11 cellular contexts compared by ENCODE assay signal in the genomic region with DNA sequence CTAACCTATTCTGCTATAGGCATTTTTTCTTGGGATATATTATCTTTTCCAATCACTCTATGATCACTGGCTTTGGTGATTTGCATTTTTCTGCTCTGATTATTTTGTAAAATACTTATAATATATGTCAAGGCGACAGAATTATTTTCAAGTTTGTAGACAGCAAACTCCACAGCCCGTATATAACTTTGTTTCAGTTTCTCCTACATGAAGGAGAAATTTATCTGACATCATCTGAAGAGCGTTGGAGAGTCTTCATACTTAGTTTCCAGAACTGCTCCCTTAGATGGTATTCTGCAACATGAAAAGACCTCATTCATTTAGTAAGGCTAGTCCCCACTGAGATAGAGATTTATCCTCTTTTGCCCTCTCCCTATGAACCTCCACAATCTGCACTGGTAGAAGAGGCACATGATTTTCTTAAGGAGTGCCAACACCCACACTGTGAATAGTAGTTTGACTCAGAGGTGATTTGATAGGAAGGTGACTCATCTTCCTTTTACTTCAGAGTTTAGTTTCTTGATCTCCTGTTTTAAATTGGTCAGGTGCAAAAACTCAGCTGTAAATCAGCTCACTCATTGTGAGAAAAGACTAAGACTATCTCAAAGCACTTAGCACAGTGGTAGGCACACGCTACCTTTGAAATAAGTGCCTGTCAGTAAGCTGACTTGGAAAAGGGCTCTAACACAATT.
DNase-seq lines count a peak whose midpoint lies in the region; ATAC-seq lines count a peak whose summit lies in the region.
"Had no signal": no experiment of that assay in that cellular context is flagged by ENCODE, and none has a peak within 500 bp of the region (broad histone marks: within the 10 kb centered on the region; RNA-seq: fewer than 3 reads in every experiment).

No MANE protein-coding gene starts in this region.

- no peak overlapping the region for H3K9ac ChIP-seq in skeletal muscle satellite cell (ENCODE audit: low read depth, low read length)

- no peaks in the 10 kb centered on the region for H3K27me3 ChIP-seq in skeletal muscle satellite cell (ENCODE audit: control insufficient read depth, insufficient read depth, low read length)

- no peaks in the 10 kb centered on the region for H3K36me3 ChIP-seq in skeletal muscle satellite cell (ENCODE audit: insufficient read depth, low read length)

- H3K4me2 ChIP-seq in skeletal muscle satellite cell (ENCODE audit: low read length): peak overlapping the region; percentile 32

- H3K4me1 ChIP-seq in skeletal muscle satellite cell (ENCODE audit: control insufficient read depth, insufficient read depth, low read length): peaks cover 10% of the 10 kb centered on the region

- H3K9me3 ChIP-seq in skeletal muscle satellite cell (replicated peaks; ENCODE audit: low read length): no peaks in the 10 kb centered on the region

- H3K4me3 ChIP-seq in skeletal muscle satellite cell (ENCODE audit: low read length): no peak overlapping the region

- ATAC-seq in esophagus mucosa (peak; percentile 98), GM19328 (IDR thresholded peaks at IDR 0.05; ENCODE audit: unreplicated experiment) (no peak)

- DNase-seq in NCI-H2196 treated with DMSO at 0.1 percent for 48 hours (lab: John Stamatoyannopoulos, UW; ENCODE audit: unreplicated experiment) (peak; percentile 13), NCI-H2196 (lab: John Stamatoyannopoulos, UW; ENCODE audit: unreplicated experiment) (no peak), NCI-H69 (lab: John Stamatoyannopoulos, UW) (peak; percentile 27), SHP77 treated with DMSO at 0.1 percent for 48 hours (lab: John Stamatoyannopoulos, UW) (no peak), midbrain (lab: John Stamatoyannopoulos, UW) (no peak)
- DNase-seq: activated CD4-positive, CD25-positive, alpha-beta regulatory T cell treated with anti-CD3 and anti-CD28 coated beads, Interleukin-2, amount 50 U/mL, for 72 hours; GDM1; NCI-H1105 treated with DMSO at 0.1 percent for 48 hours had no signal

Comparison
In these comparisons a context has a peak if more than half of its experiments do, and no peak if none do; other contexts are left out.
1. DNase-seq: peak in NCI-H2196 treated with DMSO at 0.1 percent for 48 hours (single experiment) and NCI-H69 (single experiment); none in NCI-H2196 (single experiment), SHP77 treated with DMSO at 0.1 percent for 48 hours (single experiment) and midbrain (single experiment).